Comparison of ENCODE assay signal across 23 cellular contexts in genomic region chrX:154013001-154013421, GRCh38. TPM values are rescaled to one million over a fixed set of nuclear protein-coding genes. Genes with fewer than 3 reads are reported as not detected.
DNase-seq lines count a peak whose midpoint lies in the region; ATAC-seq and TF ChIP-seq lines count a peak whose summit lies in the region.
"Had no signal": no experiment of that assay in that cellular context is flagged by ENCODE, and none has a peak within 500 bp of the region (broad histone marks: within the 10 kb centered on the region; RNA-seq: fewer than 3 reads in every experiment).

No MANE protein-coding gene starts in this region.

- DNase-seq in HL-60 (ENCODE audit: low read depth in 1 of 2, low spot score in 1 of 2) (no peak), left lung (peak in 1 of 2 donors; percentile 39), suprapubic skin (ENCODE audit: low spot score in 2 of 2) (no peak), SIG-M5 treated with dmso at 0.1 percent for 504 hours (lab: John Stamatoyannopoulos, UW; ENCODE audit: unreplicated experiment) (no peak)
- no peak for DNase-seq in activated naive CD8-positive, alpha-beta T cell treated with anti-CD3 and anti-CD28 coated beads, Interleukin-2, amount 50 U/mL, for 24 hours
- DNase-seq: COR-L47, NCI-H187 treated with DMSO at 0.1 percent for 48 hours, NCI-H526 treated with DMSO at 0.1 percent for 48 hours had no signal

- no peak overlapping the region for H3K4me3 ChIP-seq in HL-60 (replicated peaks; ENCODE audit: insufficient read depth, low read length)
- no peak overlapping the region for H3K4me3 ChIP-seq in left lung
- H3K4me3 ChIP-seq in suprapubic skin: no peak overlapping the region
- H3K4me3 ChIP-seq: ascending aorta, hepatocyte, psoas muscle, SJSA1, stomach had no signal

- H3K27ac Mint-ChIP-seq in activated naive CD8-positive, alpha-beta T cell treated with anti-CD3 and anti-CD28 coated beads, Interleukin-2, amount 50 U/mL, for 24 hours: no peak overlapping the region
- H3K27ac Mint-ChIP-seq: activated CD4-positive, alpha-beta memory T cell treated with anti-CD3 and anti-CD28 coated beads for 36 hours; activated naive CD4-positive, alpha-beta T cell treated with anti-CD3 and anti-CD28 coated beads, Interleukin-2, amount 50 U/mL, for 24 hours; activated T-helper 17 cell treated with anti-CD3 and anti-CD28 coated beads, Interleukin-2, amount 50 U/mL, for 72 hours; dendritic cell treated with granulocyte-macrophage colony-stimulating factor and Interleukin-4, amounts not matched to agents 40 ng/mL and 50 ng/mL, for 4 days; type B pancreatic cell had no signal

- TF ChIP-seq CTCF in HL-60 (IDR thresholded peaks at IDR 0.05; ENCODE audit: insufficient read depth, low read length) (no peak), left lung (IDR thresholded peaks at IDR 0.05) (no peak), suprapubic skin (IDR thresholded peaks at IDR 0.05) (no peak)

- H3K9me3 Mint-ChIP-seq in activated naive CD8-positive, alpha-beta T cell treated with anti-CD3 and anti-CD28 coated beads, Interleukin-2, amount 50 U/mL, for 24 hours: no peaks in the 10 kb centered on the region
- H3K9me3 Mint-ChIP-seq: activated CD4-positive, alpha-beta memory T cell treated with anti-CD3 and anti-CD28 coated beads for 36 hours; activated naive CD4-positive, alpha-beta T cell treated with anti-CD3 and anti-CD28 coated beads, Interleukin-2, amount 50 U/mL, for 24 hours; activated T-helper 17 cell treated with anti-CD3 and anti-CD28 coated beads, Interleukin-2, amount 50 U/mL, for 72 hours; dendritic cell treated with granulocyte-macrophage colony-stimulating factor and Interleukin-4, amounts not matched to agents 40 ng/mL and 50 ng/mL, for 4 days; T-cell; type B pancreatic cell had no signal

- TF ChIP-seq EP300 in suprapubic skin (IDR thresholded peaks at IDR 0.05): no peak

- H3K9me3 ChIP-seq in left lung (no peaks in the 10 kb centered on the region), suprapubic skin (no peaks in the 10 kb centered on the region)
- H3K9me3 ChIP-seq: ascending aorta, neutrophil, psoas muscle, SJSA1, stomach had no signal

- H3K4me3 Mint-ChIP-seq in activated naive CD8-positive, alpha-beta T cell treated with anti-CD3 and anti-CD28 coated beads, Interleukin-2, amount 50 U/mL, for 24 hours: no peak overlapping the region
- H3K4me3 Mint-ChIP-seq: activated CD4-positive, alpha-beta memory T cell treated with anti-CD3 and anti-CD28 coated beads for 36 hours; activated naive CD4-positive, alpha-beta T cell treated with anti-CD3 and anti-CD28 coated beads, Interleukin-2, amount 50 U/mL, for 24 hours; activated T-helper 17 cell treated with anti-CD3 and anti-CD28 coated beads, Interleukin-2, amount 50 U/mL, for 72 hours; dendritic cell treated with granulocyte-macrophage colony-stimulating factor and Interleukin-4, amounts not matched to agents 40 ng/mL and 50 ng/mL, for 4 days; T-cell; type B pancreatic cell had no signal

- 83% methylated on average over 10 of the region's 17 CpGs for WGBS in suprapubic skin

- H3K36me3 Mint-ChIP-seq in activated naive CD8-positive, alpha-beta T cell treated with anti-CD3 and anti-CD28 coated beads, Interleukin-2, amount 50 U/mL, for 24 hours (ENCODE audit: low read depth): peaks cover 10% of the 10 kb centered on the region
- H3K36me3 Mint-ChIP-seq: type B pancreatic cell had no signal

- H3K4me1 ChIP-seq in left lung: peaks cover 0 to 47% of the 10 kb centered on the region in 2 donors
- H3K4me1 ChIP-seq in suprapubic skin: peaks cover 12% of the 10 kb centered on the region
- H3K4me1 ChIP-seq: ascending aorta, SJSA1 had no signal

- H3K27me3 Mint-ChIP-seq in activated naive CD8-positive, alpha-beta T cell treated with anti-CD3 and anti-CD28 coated beads, Interleukin-2, amount 50 U/mL, for 24 hours: no peaks in the 10 kb centered on the region
- H3K27me3 Mint-ChIP-seq: activated CD4-positive, alpha-beta memory T cell treated with anti-CD3 and anti-CD28 coated beads for 36 hours; activated naive CD4-positive, alpha-beta T cell treated with anti-CD3 and anti-CD28 coated beads, Interleukin-2, amount 50 U/mL, for 24 hours; activated T-helper 17 cell treated with anti-CD3 and anti-CD28 coated beads, Interleukin-2, amount 50 U/mL, for 72 hours; dendritic cell treated with granulocyte-macrophage colony-stimulating factor and Interleukin-4, amounts not matched to agents 40 ng/mL and 50 ng/mL, for 4 days; type B pancreatic cell had no signal

- intact Hi-C loops in left lung (cut with DNase I): no loop called here

- TF ChIP-seq POLR2A in suprapubic skin (IDR thresholded peaks at IDR 0.05): no peak

- H3K36me3 ChIP-seq in left lung (peaks cover 0 to 71% of the 10 kb centered on the region in 2 donors), suprapubic skin (peaks cover 31% of the 10 kb centered on the region)

- peaks cover 24% of the 10 kb centered on the region for H3K4me1 Mint-ChIP-seq in activated naive CD8-positive, alpha-beta T cell treated with anti-CD3 and anti-CD28 coated beads, Interleukin-2, amount 50 U/mL, for 24 hours
- H3K4me1 Mint-ChIP-seq: activated T-helper 17 cell treated with anti-CD3 and anti-CD28 coated beads, Interleukin-2, amount 50 U/mL, for 72 hours had no signal

- ATAC-seq in left lung (peak; percentile 10), HG03045 (IDR thresholded peaks at IDR 0.05; ENCODE audit: unreplicated experiment) (no peak), GM19395 (IDR thresholded peaks at IDR 0.05; ENCODE audit: unreplicated experiment) (no peak)
- ATAC-seq in activated naive CD8-positive, alpha-beta T cell treated with anti-CD3 and anti-CD28 coated beads, Interleukin-2, amount 50 U/mL, for 24 hours: no peak

- H3K27me3 ChIP-seq in HL-60 (ENCODE audit: insufficient read depth, poor library complexity, severe bottlenecking) (no peaks in the 10 kb centered on the region), left lung (no peaks in the 10 kb centered on the region), suprapubic skin (no peaks in the 10 kb centered on the region)
- H3K27me3 ChIP-seq: ascending aorta, hepatocyte, neutrophil, SJSA1 had no signal

- H3K27ac ChIP-seq in HL-60 (replicated peaks) (peak overlapping the region; percentile 1; the same call in 1 of the 2 replicates), angular gyrus (ENCODE audit: low read depth, low read length) (peak overlapping the region; percentile 74), left lung (no peak overlapping the region), suprapubic skin (peak overlapping the region; percentile 48)
- H3K27ac ChIP-seq: ascending aorta, hepatocyte, SJSA1 had no signal

RNA-seq across cellular contexts. Expression of gene IRAK1, which starts 6.7 kb away (rescaled TPM):
- total RNA-seq in left lung (100 to 1,000 TPM in 1 of 2 donors, 10 to 100 TPM in 1; 92.1 to 172 TPM), suprapubic skin (10 to 100 TPM; 51.3 to 61.5 (median 58.3) TPM)

RNA-seq across cellular contexts. Expression of gene TMEM187, which starts 40.5 kb away (rescaled TPM):
- total RNA-seq in left lung (10 to 100 TPM in 1 of 2 donors, 1 to 10 TPM in 1; 8.8 to 13.5 TPM), suprapubic skin (10 to 100 TPM in 1 of 4 donors, 1 to 10 TPM in 3; 7.8 to 10.7 (median 8.6) TPM)

RNA-seq across cellular contexts. Expression of gene HCFC1, which starts 41.4 kb away (rescaled TPM):
- total RNA-seq in left lung: 10 to 100 TPM; 46.6 to 58.1 TPM
- 10 to 100 TPM; 51.9 to 72.2 (median 55.3) TPM for total RNA-seq in suprapubic skin

Comparison
In these comparisons a context has a peak if more than half of its experiments do, and no peak if none do; other contexts are left out.
1. H3K27ac ChIP-seq: peak in HL-60 (single experiment), angular gyrus (single experiment) and suprapubic skin (single experiment); none in left lung (0 of 2).